In genomic region chr9:21856301-21857094, GRCh38 we compare ENCODE assay signal across 17 cellular contexts. TPM values are rescaled to one million over a fixed set of nuclear protein-coding genes. Genes with fewer than 3 reads are reported as not detected.
DNase-seq lines count a peak whose midpoint lies in the region; TF ChIP-seq lines count a peak whose summit lies in the region.
"Had no signal": no experiment of that assay in that cellular context is flagged by ENCODE, and none has a peak within 500 bp of the region (broad histone marks: within the 10 kb centered on the region; RNA-seq: fewer than 3 reads in every experiment).

No MANE protein-coding gene starts in this region.

- WGBS in stomach, 5 donors, result 48 to 66% (median 55%) methylated on average over 5 of the region's 5 CpGs

- H3K9me3 ChIP-seq in stomach, result no peaks in the 10 kb centered on the region
- H3K9me3 ChIP-seq: A549, Caco-2, neutrophil had no signal

- TF ChIP-seq POLR2A in stomach (IDR thresholded peaks at IDR 0.05), result no peak

- no peak overlapping the region for H3K4me3 Mint-ChIP-seq in activated naive CD4-positive, alpha-beta T cell treated with anti-CD3 and anti-CD28 coated beads, Interleukin-2, amount 10 ng/mL, durations not matched to agents 7 days and 5 days
- no peak overlapping the region for H3K4me3 Mint-ChIP-seq in activated naive CD4-positive, alpha-beta T cell treated with anti-CD3 and anti-CD28 coated beads for 36 hours
- H3K4me3 Mint-ChIP-seq: type B pancreatic cell had no signal

- DNase-seq in activated naive CD4-positive, alpha-beta T cell treated with anti-CD3 and anti-CD28 coated beads, Interleukin-2, amount 10 ng/mL, durations not matched to agents 7 days and 5 days, result no peak
- no peak for DNase-seq in activated naive CD4-positive, alpha-beta T cell treated with anti-CD3 and anti-CD28 coated beads for 36 hours
- peak; percentile 32 for DNase-seq in astrocyte of the spinal cord (ENCODE audit: low read depth, low spot score)
- DNase-seq in fibroblast of the conjunctiva (ENCODE audit: low read depth), result peak; percentile 49
- no peak for DNase-seq in stomach
- no peak for DNase-seq in 8988T
- no peak for DNase-seq in stimulated activated CD4-positive, alpha-beta T cell treated with anti-CD3 and anti-CD28 coated beads, Interleukin-1b, Interleukin-23, amount 100 ng/mL, for 48 hours
- no peak for DNase-seq in activated CD8-positive, alpha-beta memory T cell treated with anti-CD3 and anti-CD28 coated beads, Interleukin-2, amount 50 U/mL, for 4 hours
- DNase-seq: activated gamma-delta T cell, Caco-2, NCI-H2029 treated with DMSO at 0.1 percent for 48 hours, NCI-H524 treated with DMSO at 0.1 percent for 48 hours, OCI-M1 had no signal

- H3K27me3 ChIP-seq in stomach, result no peaks in the 10 kb centered on the region
- H3K27me3 ChIP-seq: neutrophil had no signal

- intact Hi-C loops in activated naive CD4-positive, alpha-beta T cell treated with anti-CD3 and anti-CD28 coated beads for 36 hours (cut with micrococcal nuclease), result no loop called here
- intact Hi-C loops in stomach (cut with DNase I; ENCODE audit: low total_unique reads), result no loop called here

- CTCF ChIA-PET in activated naive CD4-positive, alpha-beta T cell treated with anti-CD3 and anti-CD28 coated beads, Interleukin-2, amount 10 ng/mL, durations not matched to agents 7 days and 5 days (lab: Charles Lee), result no interaction called here
- CTCF ChIA-PET in activated naive CD4-positive, alpha-beta T cell treated with anti-CD3 and anti-CD28 coated beads for 36 hours (lab: Charles Lee), result interaction anchor here (1.0 kb wide), 1 partner anchor 16 kb away, joined by 4 read pairs; no protein-coding TSS in a partner anchor

- in situ Hi-C loops in astrocyte of the spinal cord (cut with HindIII; ENCODE audit: low sequenced_read_pairs), result no loop called here

- peaks cover 8 to 51% (median 30%) of the 10 kb centered on the region in 4 donors for H3K4me1 ChIP-seq in stomach
- H3K4me1 ChIP-seq: A549 had no signal

- H3K27ac ChIP-seq in stomach, result peak overlapping the region; percentile 43 to 77 (median 75)
- H3K27ac ChIP-seq: A549, neutrophil, VCaP had no signal

- no peak for TF ChIP-seq EP300 in stomach (IDR thresholded peaks at IDR 0.05)

- peaks cover 75% of the 10 kb centered on the region for H3K36me3 Mint-ChIP-seq in activated naive CD4-positive, alpha-beta T cell treated with anti-CD3 and anti-CD28 coated beads, Interleukin-2, amount 10 ng/mL, durations not matched to agents 7 days and 5 days
- H3K36me3 Mint-ChIP-seq in activated naive CD4-positive, alpha-beta T cell treated with anti-CD3 and anti-CD28 coated beads for 36 hours (ENCODE audit: low read depth), result peaks cover 62% of the 10 kb centered on the region

- H3K9me3 Mint-ChIP-seq in activated naive CD4-positive, alpha-beta T cell treated with anti-CD3 and anti-CD28 coated beads, Interleukin-2, amount 10 ng/mL, durations not matched to agents 7 days and 5 days, result no peaks in the 10 kb centered on the region
- H3K9me3 Mint-ChIP-seq in activated naive CD4-positive, alpha-beta T cell treated with anti-CD3 and anti-CD28 coated beads for 36 hours, result no peaks in the 10 kb centered on the region
- H3K9me3 Mint-ChIP-seq: type B pancreatic cell had no signal

- H3K27ac Mint-ChIP-seq in activated naive CD4-positive, alpha-beta T cell treated with anti-CD3 and anti-CD28 coated beads, Interleukin-2, amount 10 ng/mL, durations not matched to agents 7 days and 5 days, result peak overlapping the region; percentile 8
- H3K27ac Mint-ChIP-seq in activated naive CD4-positive, alpha-beta T cell treated with anti-CD3 and anti-CD28 coated beads for 36 hours, result no peak overlapping the region
- H3K27ac Mint-ChIP-seq: type B pancreatic cell had no signal

- H3K27me3 Mint-ChIP-seq in activated naive CD4-positive, alpha-beta T cell treated with anti-CD3 and anti-CD28 coated beads, Interleukin-2, amount 10 ng/mL, durations not matched to agents 7 days and 5 days, result no peaks in the 10 kb centered on the region
- H3K27me3 Mint-ChIP-seq in activated naive CD4-positive, alpha-beta T cell treated with anti-CD3 and anti-CD28 coated beads for 36 hours (ENCODE audit: low read depth), result no peaks in the 10 kb centered on the region
- H3K27me3 Mint-ChIP-seq: type B pancreatic cell had no signal

- H3K4me3 ChIP-seq in astrocyte of the spinal cord (ENCODE audit: low read depth, low read length), result no peak overlapping the region
- H3K4me3 ChIP-seq in stomach, result no peak overlapping the region
- H3K4me3 ChIP-seq: A549 had no signal

- H3K36me3 ChIP-seq in stomach, result peaks cover 0 to 80% (median 64%) of the 10 kb centered on the region in 4 donors

- peaks cover 22% of the 10 kb centered on the region for H3K4me1 Mint-ChIP-seq in activated naive CD4-positive, alpha-beta T cell treated with anti-CD3 and anti-CD28 coated beads, Interleukin-2, amount 10 ng/mL, durations not matched to agents 7 days and 5 days
- peaks cover 5% of the 10 kb centered on the region for H3K4me1 Mint-ChIP-seq in activated naive CD4-positive, alpha-beta T cell treated with anti-CD3 and anti-CD28 coated beads for 36 hours (ENCODE audit: low read depth)

- TF ChIP-seq CTCF in astrocyte of the spinal cord (IDR thresholded peaks at IDR 0.05; ENCODE audit: low read depth, low read length), result no peak
- TF ChIP-seq CTCF in stomach (IDR thresholded peaks at IDR 0.05), result no peak

RNA-seq across cellular contexts. Expression of gene MTAP, which starts 54.1 kb away (rescaled TPM):
- total RNA-seq in activated naive CD4-positive, alpha-beta T cell treated with anti-CD3 and anti-CD28 coated beads for 36 hours, result 10 to 100 TPM; 59.0 to 66.4 TPM
- total RNA-seq in stomach, result 10 to 100 TPM in 4 of 5 donors, 1 to 10 TPM in 1; 1.2 to 38.4 (median 17.9) TPM
- 10 to 100 TPM in 2 of 3 donors, 1 to 10 TPM in 1; 8.8 to 14.1 (median 10.1) TPM for polyA plus RNA-seq in stomach

Comparison
In these comparisons a context has a peak if more than half of its experiments do, and no peak if none do; other contexts are left out.
1. DNase-seq: peak in astrocyte of the spinal cord (single experiment) and fibroblast of the conjunctiva (single experiment); none in activated naive CD4-positive, alpha-beta T cell treated with anti-CD3 and anti-CD28 coated beads, Interleukin-2, amount 10 ng/mL, durations not matched to agents 7 days and 5 days (single experiment), activated naive CD4-positive, alpha-beta T cell treated with anti-CD3 and anti-CD28 coated beads for 36 hours (single experiment), stomach (single experiment), 8988T (single experiment), stimulated activated CD4-positive, alpha-beta T cell treated with anti-CD3 and anti-CD28 coated beads, Interleukin-1b, Interleukin-23, amount 100 ng/mL, for 48 hours (single experiment) and activated CD8-positive, alpha-beta memory T cell treated with anti-CD3 and anti-CD28 coated beads, Interleukin-2, amount 50 U/mL, for 4 hours (single experiment).